1 cellular context compared by ENCODE assay signal in the genomic region with DNA sequence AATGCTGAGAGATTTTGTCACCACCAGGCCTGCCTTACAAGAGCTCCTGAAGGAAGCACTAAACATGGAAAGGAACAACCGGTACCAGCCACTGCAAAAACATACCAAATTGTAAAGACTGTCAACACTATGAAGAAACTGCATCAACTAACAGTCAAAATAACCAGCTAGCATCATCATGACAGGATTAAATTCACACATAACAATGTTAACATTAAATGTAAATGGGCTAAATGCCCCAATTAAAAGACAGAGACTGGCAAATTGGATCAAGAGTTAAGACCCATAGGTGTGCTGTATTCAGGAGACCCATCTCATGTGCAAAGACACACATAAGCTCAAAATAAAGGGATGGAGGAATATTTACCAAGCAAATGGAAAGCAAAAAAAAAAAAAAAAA.
DNase-seq lines count a peak whose midpoint lies in the region; ATAC-seq, FAIRE-seq and TF ChIP-seq lines count a peak whose summit lies in the region.
"Not testable (repeated sequence)": the region's sequence is repeated elsewhere in the genome, so short reads cannot be mapped to it uniquely, and the experiment has no call there.

No MANE protein-coding gene starts in this region.

- TF ChIP-seq CTCF in K562 (IDR thresholded peaks at IDR 0.05 in 2 of 3, conservative IDR thresholded peaks at IDR 0.05 in 1 of 3; ENCODE audit: insufficient read depth in 2 of 3, low read depth in 1 of 3, low read length in 3 of 3), result not testable (repeated sequence)

- H3K4me1 ChIP-seq in K562 (replicated peaks in 1 of 2; ENCODE audit: control insufficient read depth in 2 of 2, insufficient read depth in 2 of 2, low read length in 2 of 2), result not testable (repeated sequence)

- TF ChIP-seq RAD21 in K562 (CRISPR knock-in tag; conservative IDR thresholded peaks at IDR 0.05 in 1 of 2, IDR thresholded peaks at IDR 0.05 in 1 of 2), result not testable (repeated sequence)

- BruUV-seq in K562 (replicated peaks; lab: Mats Ljungman, UMichigan), result not testable (repeated sequence)

- H3K4me2 ChIP-seq in K562 (ENCODE audit: insufficient read depth, low read length), result not testable (repeated sequence)

- not testable (repeated sequence) for H3K27ac ChIP-seq in K562 (ENCODE audit: extremely low read depth, low read depth, low read length)

- ATAC-seq in K562, result not testable (repeated sequence)

- POLR2A ChIA-PET in K562 (lab: Yijun Ruan, JAX), result not testable (repeated sequence)

- not testable (repeated sequence) for TF ChIP-seq POLR2A in K562 (conservative IDR thresholded peaks at IDR 0.05)

- CTCF ChIA-PET in K562 (lab: Yijun Ruan, JAX; ENCODE audit: low intra/inter-chr PET ratio), result not testable (repeated sequence)

- not testable (repeated sequence) for H3K9ac ChIP-seq in K562 (ENCODE audit: insufficient read depth in 1 of 2, low read depth in 2 of 2, low read length in 2 of 2)

- FAIRE-seq in K562 (lab: Jason Lieb, UNC), result not testable (repeated sequence)

- intact Hi-C loops in K562 (cut with micrococcal nuclease), result not testable (repeated sequence)

- not testable (repeated sequence) for H3K36me3 ChIP-seq in K562 (ENCODE audit: control insufficient read depth, insufficient read depth, low read length)

- not testable (repeated sequence) for H3K27me3 ChIP-seq in K562 (ENCODE audit: control insufficient read depth in 2 of 2, insufficient read depth in 2 of 2, low read length in 2 of 2)

- not testable (repeated sequence) for DNase-seq in K562 (ENCODE audit: extremely low read depth in 1 of 4, low spot score in 3 of 4)

- H4K20me1 ChIP-seq in K562 (replicated peaks; ENCODE audit: control insufficient read depth, insufficient read depth, low read length), result not testable (repeated sequence)

- WGBS in K562 (ENCODE audit: insufficient coverage, low coverage, missing lambda C conversion rate), result 0% methylated on average over 1 of the region's 1 CpG

- not testable (repeated sequence) for H3K9me3 ChIP-seq in K562 (replicated peaks; ENCODE audit: control insufficient read depth, insufficient read depth, low read depth, low read length)

- not testable (repeated sequence) for H3K4me3 ChIP-seq in K562

- in situ Hi-C loops in K562 (cut with MboI), result not testable (repeated sequence)

- H2AFZ ChIP-seq in K562 (ENCODE audit: low read depth, low read length), result not testable (repeated sequence)

- TF ChIP-seq EP300 in K562 (IDR thresholded peaks at IDR 0.05; ENCODE audit: low read length), result not testable (repeated sequence)

- H3K79me2 ChIP-seq in K562 (ENCODE audit: control insufficient read depth, insufficient read depth, low read length), result not testable (repeated sequence)

- H3K9me1 ChIP-seq in K562 (ENCODE audit: control insufficient read depth, insufficient read depth, low read length), result not testable (repeated sequence)

TF ChIP-seq in K562, 482 proteins besides CTCF, POLR2A, EP300 and RAD21:
- TF ChIP-seq ZNF354B (CRISPR knock-in tag; IDR thresholded peaks at IDR 0.05), result peak; percentile 51; the same call in 1 of the 2 replicates
- TF ChIP-seq ZNF507 (tag; conservative IDR thresholded peaks at IDR 0.05), result peak; percentile 91
